8 cellular contexts compared by ENCODE assay signal in the genomic region with DNA sequence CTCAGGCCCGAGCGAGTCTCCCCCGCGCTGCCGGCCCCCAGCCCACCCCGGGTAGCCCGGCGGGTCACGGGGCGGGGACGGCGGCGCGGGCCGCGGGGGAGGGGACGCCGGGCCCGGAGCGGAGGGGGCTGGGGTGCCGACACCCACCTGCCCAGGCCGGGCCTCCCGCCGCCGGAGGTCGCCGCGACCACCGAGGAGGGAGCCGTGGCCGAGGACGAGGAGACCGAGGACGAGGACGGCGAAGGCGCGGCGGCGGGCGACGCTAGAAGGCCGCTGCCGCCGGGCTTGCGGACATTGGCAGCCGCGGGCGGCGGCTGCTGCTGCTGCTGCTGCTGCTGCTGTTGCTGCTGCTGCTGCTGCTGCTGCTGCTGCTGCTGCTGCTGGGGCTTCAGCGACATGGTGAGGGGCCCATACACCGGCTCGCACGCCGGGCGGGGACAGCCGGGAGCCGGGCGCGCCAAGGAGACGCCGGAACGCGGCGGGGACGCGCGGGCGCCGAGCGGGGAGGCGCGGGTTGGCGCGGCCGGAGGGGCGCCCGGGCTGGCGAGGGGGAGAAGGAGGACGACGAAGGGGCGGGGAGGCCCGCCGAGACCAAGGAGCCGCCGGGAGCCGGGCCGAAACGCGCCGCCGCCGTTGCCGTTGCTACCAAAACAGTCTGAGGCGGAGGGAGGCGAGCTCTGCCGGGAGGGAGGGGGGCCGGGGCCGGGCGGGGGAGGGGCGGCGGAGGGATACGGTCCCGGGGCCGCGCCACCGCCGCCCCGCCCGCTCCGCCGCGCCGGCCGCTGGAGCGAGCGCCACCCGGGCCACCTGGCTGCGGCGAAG. TPM values are rescaled to one million over a fixed set of nuclear protein-coding genes. Genes with fewer than 3 reads are reported as not detected.
DNase-seq lines count a peak whose midpoint lies in the region; ATAC-seq, FAIRE-seq and TF ChIP-seq lines count a peak whose summit lies in the region.

A gene with protein sequence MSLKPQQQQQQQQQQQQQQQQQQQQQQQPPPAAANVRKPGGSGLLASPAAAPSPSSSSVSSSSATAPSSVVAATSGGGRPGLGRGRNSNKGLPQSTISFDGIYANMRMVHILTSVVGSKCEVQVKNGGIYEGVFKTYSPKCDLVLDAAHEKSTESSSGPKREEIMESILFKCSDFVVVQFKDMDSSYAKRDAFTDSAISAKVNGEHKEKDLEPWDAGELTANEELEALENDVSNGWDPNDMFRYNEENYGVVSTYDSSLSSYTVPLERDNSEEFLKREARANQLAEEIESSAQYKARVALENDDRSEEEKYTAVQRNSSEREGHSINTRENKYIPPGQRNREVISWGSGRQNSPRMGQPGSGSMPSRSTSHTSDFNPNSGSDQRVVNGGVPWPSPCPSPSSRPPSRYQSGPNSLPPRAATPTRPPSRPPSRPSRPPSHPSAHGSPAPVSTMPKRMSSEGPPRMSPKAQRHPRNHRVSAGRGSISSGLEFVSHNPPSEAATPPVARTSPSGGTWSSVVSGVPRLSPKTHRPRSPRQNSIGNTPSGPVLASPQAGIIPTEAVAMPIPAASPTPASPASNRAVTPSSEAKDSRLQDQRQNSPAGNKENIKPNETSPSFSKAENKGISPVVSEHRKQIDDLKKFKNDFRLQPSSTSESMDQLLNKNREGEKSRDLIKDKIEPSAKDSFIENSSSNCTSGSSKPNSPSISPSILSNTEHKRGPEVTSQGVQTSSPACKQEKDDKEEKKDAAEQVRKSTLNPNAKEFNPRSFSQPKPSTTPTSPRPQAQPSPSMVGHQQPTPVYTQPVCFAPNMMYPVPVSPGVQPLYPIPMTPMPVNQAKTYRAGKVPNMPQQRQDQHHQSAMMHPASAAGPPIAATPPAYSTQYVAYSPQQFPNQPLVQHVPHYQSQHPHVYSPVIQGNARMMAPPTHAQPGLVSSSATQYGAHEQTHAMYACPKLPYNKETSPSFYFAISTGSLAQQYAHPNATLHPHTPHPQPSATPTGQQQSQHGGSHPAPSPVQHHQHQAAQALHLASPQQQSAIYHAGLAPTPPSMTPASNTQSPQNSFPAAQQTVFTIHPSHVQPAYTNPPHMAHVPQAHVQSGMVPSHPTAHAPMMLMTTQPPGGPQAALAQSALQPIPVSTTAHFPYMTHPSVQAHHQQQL (minus strand): TSS at position 679 of the 822 bp plus-strand sequence. CDS start 281 bp downstream, at position 398.

- H3K36me3 ChIP-seq in muscle layer of colon (ENCODE audit: insufficient read depth, low read length) = no peaks in the 10 kb centered on the region

- no peaks in the 10 kb centered on the region for H3K9me3 Mint-ChIP-seq in stimulated activated memory B cell treated with anti-CD40 and anti-IgM and Interleukin-4, amounts not matched to agents 10 μg/mL and 1 μg/mL and 100 μg/mL, for 72 hours

- no peak for TF ChIP-seq CTCF in A549 (IDR thresholded peaks at IDR 0.05)

- TF ChIP-seq RAD21 in A549 (conservative IDR thresholded peaks at IDR 0.05 in 1 of 2, IDR thresholded peaks at IDR 0.05 in 1 of 2) = no peak

- peaks cover 37% of the 10 kb centered on the region for H3K4me1 ChIP-seq in A549
- H3K4me1 ChIP-seq in muscle layer of colon (ENCODE audit: insufficient read depth, low read length) = peaks cover 34% of the 10 kb centered on the region

- no peak for TF ChIP-seq EP300 in A549 (IDR thresholded peaks at IDR 0.05)

- CTCF ChIA-PET in A549 (lab: Yijun Ruan, JAX) = no interaction called here

- peak within 1 kb of the TSS; percentile 83 for H3K27ac Mint-ChIP-seq in stimulated activated memory B cell treated with anti-CD40 and anti-IgM and Interleukin-4, amounts not matched to agents 10 μg/mL and 1 μg/mL and 100 μg/mL, for 72 hours

- peak within 1 kb of the TSS; percentile 74 for H3K9ac ChIP-seq in muscle layer of colon (ENCODE audit: low read length)

- H3K27ac ChIP-seq in A549 (peak within 1 kb of the TSS; percentile 100), epithelial cell of prostate (peak within 1 kb of the TSS; percentile 95), muscle layer of colon (ENCODE audit: low read depth, low read length) (peak within 1 kb of the TSS; percentile 98)

- no peaks in the 10 kb centered on the region for H3K27me3 ChIP-seq in muscle layer of colon (ENCODE audit: control insufficient read depth in 1 of 2, insufficient read depth in 2 of 2, low read length in 2 of 2)

- ATAC-seq in A549 = peak in 1 of 2 experiments; percentile 49; a peak in 4 of 6 replicates
- ATAC-seq in GM18858 (IDR thresholded peaks at IDR 0.05; ENCODE audit: unreplicated experiment) = peak; percentile 33
- peak; percentile 35 for ATAC-seq in HG03097 (IDR thresholded peaks at IDR 0.05; ENCODE audit: low FRiP score, unreplicated experiment)
- peak; percentile 77 for ATAC-seq in stimulated activated memory B cell treated with anti-CD40 and anti-IgM and Interleukin-4, amounts not matched to agents 10 μg/mL and 1 μg/mL and 100 μg/mL, for 72 hours

- TF ChIP-seq POLR2A in A549 (IDR thresholded peaks at IDR 0.05; ENCODE audit: low read length) = no peak

- H3K27me3 Mint-ChIP-seq in stimulated activated memory B cell treated with anti-CD40 and anti-IgM and Interleukin-4, amounts not matched to agents 10 μg/mL and 1 μg/mL and 100 μg/mL, for 72 hours = no peaks in the 10 kb centered on the region

- H3K9me3 ChIP-seq in A549 (no peaks in the 10 kb centered on the region), muscle layer of colon (ENCODE audit: low read length) (no peaks in the 10 kb centered on the region)

- POLR2A ChIA-PET in A549 (lab: Yijun Ruan, JAX) = interaction anchor here (0.5 to 1.0 kb wide), 6 partner anchors 9 to 1235 kb away, joined by 3 to 4 read pairs (median 4); no protein-coding TSS in a partner anchor

- FAIRE-seq in A549 (lab: Jason Lieb, UNC) = no peak

- peak in 1 of 2 experiments; percentile 63 for DNase-seq in A549 (ENCODE audit: low read depth in 1 of 2, low spot score in 1 of 2)
- peak; percentile 79 for DNase-seq in NCI-H774 (lab: John Stamatoyannopoulos, UW)
- peak; percentile 40 for DNase-seq in activated CD8-positive, alpha-beta memory T cell treated with anti-CD3 and anti-CD28 coated beads, Interleukin-2, amount 50 U/mL, for 1 hour (ENCODE audit: extremely low read depth)
- DNase-seq in epithelial cell of prostate (ENCODE audit: low read depth, low spot score) = no peak

- H3K36me3 Mint-ChIP-seq in stimulated activated memory B cell treated with anti-CD40 and anti-IgM and Interleukin-4, amounts not matched to agents 10 μg/mL and 1 μg/mL and 100 μg/mL, for 72 hours = no peaks in the 10 kb centered on the region

- peak within 1 kb of the TSS; percentile 89 for H3K4me3 Mint-ChIP-seq in stimulated activated memory B cell treated with anti-CD40 and anti-IgM and Interleukin-4, amounts not matched to agents 10 μg/mL and 1 μg/mL and 100 μg/mL, for 72 hours

- H3K4me3 ChIP-seq in A549 (peak within 1 kb of the TSS; percentile 93), muscle layer of colon (ENCODE audit: low read depth in 1 of 2, low read length in 2 of 2) (peak within 1 kb of the TSS; percentile 69 to 87)

- no CpG with 5 or more reads among the region's 120 CpGs for WGBS in A549 (ENCODE audit: missing lambda C conversion rate)

- peaks cover 45% of the 10 kb centered on the region for H3K4me1 Mint-ChIP-seq in stimulated activated memory B cell treated with anti-CD40 and anti-IgM and Interleukin-4, amounts not matched to agents 10 μg/mL and 1 μg/mL and 100 μg/mL, for 72 hours

- peak within 1 kb of the TSS; percentile 88 for H3K4me2 ChIP-seq in A549

TF ChIP-seq in A549, 52 proteins besides CTCF, POLR2A, EP300 and RAD21 (continues in another document):
- TF ChIP-seq CBX2 (IDR thresholded peaks at IDR 0.05; ENCODE audit: borderline replicate concordance, low read depth) = no peak
- TF ChIP-seq EHMT2 (IDR thresholded peaks at IDR 0.05; ENCODE audit: low read depth) = no peak
- no peak for TF ChIP-seq MAFK (IDR thresholded peaks at IDR 0.05; ENCODE audit: partially characterized antibody)
- TF ChIP-seq, protein P1, sequence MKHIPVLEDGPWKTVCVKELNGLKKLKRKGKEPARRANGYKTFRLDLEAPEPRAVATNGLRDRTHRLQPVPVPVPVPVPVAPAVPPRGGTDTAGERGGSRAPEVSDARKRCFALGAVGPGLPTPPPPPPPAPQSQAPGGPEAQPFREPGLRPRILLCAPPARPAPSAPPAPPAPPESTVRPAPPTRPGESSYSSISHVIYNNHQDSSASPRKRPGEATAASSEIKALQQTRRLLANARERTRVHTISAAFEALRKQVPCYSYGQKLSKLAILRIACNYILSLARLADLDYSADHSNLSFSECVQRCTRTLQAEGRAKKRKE (CRISPR knock-in tag; IDR thresholded peaks at IDR 0.05; ENCODE audit: low read depth) = no peak
- 0 out of 2 replicates have a peak, but pooled peaks have one; percentile 23 for TF ChIP-seq HOXB5 (CRISPR knock-in tag; IDR thresholded peaks at IDR 0.05)
- no peak for TF ChIP-seq FOSB (CRISPR knock-in tag; IDR thresholded peaks at IDR 0.05)
- no peak for TF ChIP-seq CBX8 (IDR thresholded peaks at IDR 0.05)
- peak; percentile 28; the same call in 1 of the 2 replicates for TF ChIP-seq HOXB13 (CRISPR knock-in tag; IDR thresholded peaks at IDR 0.05; ENCODE audit: low read depth)
- no peak for TF ChIP-seq KDM1A (IDR thresholded peaks at IDR 0.05; ENCODE audit: low read depth)
- TF ChIP-seq, protein P2, sequence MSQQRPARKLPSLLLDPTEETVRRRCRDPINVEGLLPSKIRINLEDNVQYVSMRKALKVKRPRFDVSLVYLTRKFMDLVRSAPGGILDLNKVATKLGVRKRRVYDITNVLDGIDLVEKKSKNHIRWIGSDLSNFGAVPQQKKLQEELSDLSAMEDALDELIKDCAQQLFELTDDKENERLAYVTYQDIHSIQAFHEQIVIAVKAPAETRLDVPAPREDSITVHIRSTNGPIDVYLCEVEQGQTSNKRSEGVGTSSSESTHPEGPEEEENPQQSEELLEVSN (IDR thresholded peaks at IDR 0.05; ENCODE audit: borderline replicate concordance, low read depth) = no peak
- no peak for TF ChIP-seq SREBF2 (IDR thresholded peaks at IDR 0.05)
- TF ChIP-seq HDAC2 (IDR thresholded peaks at IDR 0.05) = no peak
- TF ChIP-seq, protein P3, sequence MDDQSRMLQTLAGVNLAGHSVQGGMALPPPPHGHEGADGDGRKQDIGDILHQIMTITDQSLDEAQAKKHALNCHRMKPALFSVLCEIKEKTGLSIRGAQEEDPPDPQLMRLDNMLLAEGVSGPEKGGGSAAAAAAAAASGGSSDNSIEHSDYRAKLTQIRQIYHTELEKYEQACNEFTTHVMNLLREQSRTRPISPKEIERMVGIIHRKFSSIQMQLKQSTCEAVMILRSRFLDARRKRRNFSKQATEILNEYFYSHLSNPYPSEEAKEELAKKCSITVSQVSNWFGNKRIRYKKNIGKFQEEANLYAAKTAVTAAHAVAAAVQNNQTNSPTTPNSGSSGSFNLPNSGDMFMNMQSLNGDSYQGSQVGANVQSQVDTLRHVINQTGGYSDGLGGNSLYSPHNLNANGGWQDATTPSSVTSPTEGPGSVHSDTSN (IDR thresholded peaks at IDR 0.05) = no peak

RNA-seq across cellular contexts. Expression of the gene that starts here (rescaled TPM):
- polyA plus RNA-seq in A549 (2011; rRNA removed) = 24.8 and 42.3 TPM in 2 replicates
- 42.4 and 49.7 TPM in 2 replicates for polyA plus RNA-seq in A549 (2012; cell fraction: cytosol; rRNA removed)
- 117 and 160 TPM in 2 replicates for polyA plus RNA-seq in A549 (2012; cell fraction: nucleus; rRNA removed)
- 29.5 to 31.9 TPM (median 30.6 TPM) in 3 replicates for polyA plus RNA-seq in A549 (2017; fragmentation: RNase III; extraction: RNeasy Plus Mini Kit Qiagen cat#74134 plus additional on column Dnase treatment)
- polyA minus RNA-seq in A549 (2011; rRNA and poly(A)+ RNA removed) = 110 and 112 TPM in 2 replicates
